In genomic region chr2:28219134-28219533, GRCh38 we compare ENCODE assay signal across 21 cellular contexts.
"Had no signal": no experiment of that assay in that cellular context is flagged by ENCODE, and none has a peak within 500 bp of the region (broad histone marks: within the 10 kb centered on the region; RNA-seq: fewer than 3 reads in every experiment).

No MANE protein-coding gene starts in this region.

- H3K4me3 ChIP-seq: adrenal gland, gastroesophageal sphincter, heart right ventricle, mucosa of descending colon, tibial nerve, vagina had no signal

- H3K27me3 ChIP-seq: adrenal gland, gastroesophageal sphincter, heart right ventricle, tibial nerve, vagina had no signal

- H3K9me3 Mint-ChIP-seq: activated CD4-positive, alpha-beta memory T cell treated with anti-CD3 and anti-CD28 coated beads for 36 hours; central memory CD8-positive, alpha-beta T cell; naive thymus-derived CD8-positive, alpha-beta T cell; stimulated activated naive B cell treated with anti-CD40 and anti-IgM and Interleukin-4, amounts not matched to agents 10 μg/mL and 1 μg/mL and 100 μg/mL, for 72 hours; T-helper 1 cell treated with Interleukin-12 subunit alpha and Interleukin-12 subunit beta and Interleukin-4 antibody, amounts not matched to agents 30 μg/mL and 1 μg/mL, for 36 hours had no signal

- H3K27ac ChIP-seq: adrenal gland, gastroesophageal sphincter, heart right ventricle, tibial nerve, vagina, WERI-Rb-1 had no signal

- H3K4me1 ChIP-seq: gastroesophageal sphincter had no signal

- ATAC-seq: activated CD8-positive, alpha-beta memory T cell treated with anti-CD3 and anti-CD28 coated beads, Interleukin-2, amount 10 ng/mL, durations not matched to agents 7 days and 5 days; gastroesophageal sphincter; heart right ventricle; mucosa of descending colon; naive thymus-derived CD8-positive, alpha-beta T cell; stimulated activated naive B cell treated with anti-CD40 and anti-IgM and Interleukin-4, amounts not matched to agents 10 μg/mL and 1 μg/mL and 100 μg/mL, for 72 hours had no signal

- H3K36me3 ChIP-seq: adrenal gland, gastroesophageal sphincter, heart right ventricle, tibial nerve, vagina, WERI-Rb-1 had no signal

- H3K4me3 Mint-ChIP-seq: activated CD4-positive, alpha-beta memory T cell treated with anti-CD3 and anti-CD28 coated beads for 36 hours; activated CD8-positive, alpha-beta memory T cell treated with anti-CD3 and anti-CD28 coated beads, Interleukin-2, amount 10 ng/mL, durations not matched to agents 7 days and 5 days; brain; central memory CD8-positive, alpha-beta T cell; naive thymus-derived CD8-positive, alpha-beta T cell; stimulated activated naive B cell treated with anti-CD40 and anti-IgM and Interleukin-4, amounts not matched to agents 10 μg/mL and 1 μg/mL and 100 μg/mL, for 72 hours; T-helper 1 cell treated with Interleukin-12 subunit alpha and Interleukin-12 subunit beta and Interleukin-4 antibody, amounts not matched to agents 30 μg/mL and 1 μg/mL, for 36 hours had no signal

- H3K27me3 Mint-ChIP-seq: activated CD4-positive, alpha-beta memory T cell treated with anti-CD3 and anti-CD28 coated beads for 36 hours; activated CD8-positive, alpha-beta memory T cell treated with anti-CD3 and anti-CD28 coated beads, Interleukin-2, amount 10 ng/mL, durations not matched to agents 7 days and 5 days; brain; central memory CD8-positive, alpha-beta T cell; naive thymus-derived CD8-positive, alpha-beta T cell; stimulated activated naive B cell treated with anti-CD40 and anti-IgM and Interleukin-4, amounts not matched to agents 10 μg/mL and 1 μg/mL and 100 μg/mL, for 72 hours had no signal

- DNase-seq: activated CD4-positive, alpha-beta memory T cell treated with anti-CD3 and anti-CD28 coated beads for 36 hours; activated CD8-positive, alpha-beta memory T cell treated with anti-CD3 and anti-CD28 coated beads, Interleukin-2, amount 10 ng/mL, durations not matched to agents 7 days and 5 days; activated naive CD4-positive, alpha-beta T cell treated with anti-CD3 and anti-CD28 coated beads, Interleukin-2, amount 50 U/mL, for 16 hours; activated T-cell treated with anti-CD3 and anti-CD28 coated beads, Interleukin-2, amount 50 U/mL, for 1 hour; adrenal gland; cortex of kidney; effector CD8-positive, alpha-beta T cell; heart right ventricle; islet precursor cell; mucosa of descending colon; naive thymus-derived CD8-positive, alpha-beta T cell; stimulated activated CD4-positive, alpha-beta T cell treated with anti-CD3 and anti-CD28 coated beads, Interleukin-15, amount 100 ng/mL, for 24 hours; stimulated activated CD4-positive, alpha-beta T cell treated with anti-CD3 and anti-CD28 coated beads, Interleukin-4, amount 100 ng/mL, for 1 hour; stimulated activated naive B cell treated with anti-CD40 and anti-IgM and Interleukin-4, amounts not matched to agents 10 μg/mL and 1 μg/mL and 100 μg/mL, for 72 hours; WERI-Rb-1 had no signal

- H3K9me3 ChIP-seq: adrenal gland, gastroesophageal sphincter, heart right ventricle, mucosa of descending colon, tibial nerve, vagina had no signal

- H3K36me3 Mint-ChIP-seq: activated CD4-positive, alpha-beta memory T cell treated with anti-CD3 and anti-CD28 coated beads for 36 hours; brain had no signal

- H3K27ac Mint-ChIP-seq: activated CD4-positive, alpha-beta memory T cell treated with anti-CD3 and anti-CD28 coated beads for 36 hours; activated CD8-positive, alpha-beta memory T cell treated with anti-CD3 and anti-CD28 coated beads, Interleukin-2, amount 10 ng/mL, durations not matched to agents 7 days and 5 days; stimulated activated naive B cell treated with anti-CD40 and anti-IgM and Interleukin-4, amounts not matched to agents 10 μg/mL and 1 μg/mL and 100 μg/mL, for 72 hours; T-helper 1 cell treated with Interleukin-12 subunit alpha and Interleukin-12 subunit beta and Interleukin-4 antibody, amounts not matched to agents 30 μg/mL and 1 μg/mL, for 36 hours had no signal
